8 cellular contexts compared by ENCODE assay signal in the genomic region with DNA sequence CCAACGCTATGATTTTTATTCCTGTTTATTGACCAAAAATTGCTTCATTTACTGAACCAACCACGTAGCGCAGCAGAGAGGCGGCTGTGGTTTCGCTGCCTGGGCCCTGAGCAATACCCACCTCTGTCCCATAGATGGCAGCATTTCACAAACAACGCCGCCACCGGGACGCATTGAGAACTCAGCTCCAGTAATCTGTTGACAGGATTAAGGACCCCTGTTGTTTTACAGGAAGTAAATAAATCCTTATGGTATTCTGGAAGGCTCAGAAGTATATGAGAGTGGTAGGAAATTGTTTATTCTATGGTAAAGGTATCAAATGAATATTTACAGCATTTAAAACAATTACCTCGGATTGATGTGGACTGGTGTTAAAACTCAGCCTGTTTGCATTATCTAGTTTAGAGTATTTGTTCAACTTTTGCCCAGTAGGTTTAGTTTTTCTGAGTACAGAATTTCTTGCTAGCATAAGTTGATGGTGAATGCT.
DNase-seq lines count a peak whose midpoint lies in the region; ATAC-seq, FAIRE-seq and TF ChIP-seq lines count a peak whose summit lies in the region.

No MANE protein-coding gene starts in this region.

- no peak overlapping the region for H2BK12ac ChIP-seq in H1 (ENCODE audit: low read depth, low read length)

- no peak for TF ChIP-seq POLR2A in H1 (IDR thresholded peaks at IDR 0.05; ENCODE audit: control extremely low read depth in 1 of 2, low read depth in 2 of 2, low read length in 2 of 2)

- no peak for TF ChIP-seq EP300 in H1 (IDR thresholded peaks at IDR 0.05; ENCODE audit: borderline replicate concordance in 1 of 2, low read depth in 2 of 2, low read length in 2 of 2)

- WGBS in H1 (ENCODE audit: extremely low coverage in 1 of 2, insufficient coverage in 1 of 2, insufficient read length in 1 of 2, insufficient replicate concordance in 2 of 2, low coverage in 1 of 2, low lambda C conversion rate in 2 of 2, missing lambda C conversion rate in 1 of 2), 2 experiments: 13% methylated on average over 10 of the region's 10 CpGs; no CpG with 5 or more reads in 1 of the 2 experiments

- H4K8ac ChIP-seq in H1 (ENCODE audit: extremely low read depth, insufficient read depth, low read length): no peak overlapping the region

- H4K20me1 ChIP-seq in H1 (replicated peaks in 1 of 2; ENCODE audit: control insufficient read depth in 1 of 2, insufficient read depth in 2 of 2, low read length in 2 of 2): no peaks in the 10 kb centered on the region

- no peak overlapping the region for H2BK15ac ChIP-seq in H1 (ENCODE audit: low read length)

- no peak overlapping the region for H3K4ac ChIP-seq in H1 (replicated peaks; ENCODE audit: insufficient read length, low read depth, low read length)

- no peak overlapping the region for H4K91ac ChIP-seq in H1 (replicated peaks; ENCODE audit: insufficient read length, low read length)

- TF ChIP-seq RAD21 in H1 (IDR thresholded peaks at IDR 0.05 in 1 of 2, conservative IDR thresholded peaks at IDR 0.05 in 1 of 2; ENCODE audit: low read depth in 2 of 2, low read length in 2 of 2): peak; percentile 93 to 96

- POLR2A ChIA-PET in H1 (lab: Charles Lee; ENCODE audit: partially characterized antibody): no interaction called here

- no peak overlapping the region for H3K27ac ChIP-seq in H1 (ENCODE audit: low read depth, low read length)

- H3K18ac ChIP-seq in H1 (ENCODE audit: extremely low read depth, low read length): no peak overlapping the region

- peak; percentile 97 for ATAC-seq in GM19452 (IDR thresholded peaks at IDR 0.05; ENCODE audit: unreplicated experiment)
- ATAC-seq in HG03460 (IDR thresholded peaks at IDR 0.05; ENCODE audit: unreplicated experiment): peak; percentile 94

- no peak overlapping the region for H4K5ac ChIP-seq in H1 (ENCODE audit: insufficient read length, low read depth, low read length)

- H3K9ac ChIP-seq in H1 (replicated peaks in 1 of 4; ENCODE audit: extremely low read depth in 1 of 4, low read depth in 3 of 4, low read length in 3 of 4): peak overlapping the region in 1 of 4 experiments; percentile 57; a peak in 1 of 7 replicates

- H3K36me3 ChIP-seq in H1 (ENCODE audit: control insufficient read depth in 2 of 4, insufficient read depth in 4 of 4, low read length in 3 of 4): no peaks in the 10 kb centered on the region

- H3K4me2 ChIP-seq in H1 (ENCODE audit: insufficient read depth in 1 of 2, low read depth in 2 of 2, low read length in 2 of 2): no peak overlapping the region

- H3K14ac ChIP-seq in H1 (ENCODE audit: insufficient read length): no peak overlapping the region

- no peak overlapping the region for H2BK20ac ChIP-seq in H1 (ENCODE audit: low read length)

- 0 out of 7 replicates have a peak, but pooled peaks cover 0 to 2% (median 0%) of the 10 kb centered on the region in 4 experiments for H3K4me1 ChIP-seq in H1 (replicated peaks in 1 of 4; ENCODE audit: control insufficient read depth in 3 of 4, insufficient read depth in 4 of 4, low read length in 3 of 4)

- DNase-seq in COLO668 (lab: John Stamatoyannopoulos, UW; ENCODE audit: unreplicated experiment): peak; percentile 39
- peak; percentile 94 for DNase-seq in NCI-H69 (lab: John Stamatoyannopoulos, UW)
- peak; percentile 13 to 17 for DNase-seq in activated CD4-positive, alpha-beta T cell treated with anti-CD3 and anti-CD28 coated beads, Interleukin-2, amount 50 U/mL, for 4 hours
- peak; percentile 50 to 86 for DNase-seq in H1 (ENCODE audit: low read depth in 1 of 2, low spot score in 2 of 2)
- DNase-seq in mesenteric fat pad (ENCODE audit: low spot score): peak; percentile 90
- DNase-seq in stimulated activated CD8-positive, alpha-beta memory T cell treated with anti-CD3 and anti-CD28 coated beads, Interleukin-4, amount 100 ng/mL, for 4 hours (ENCODE audit: low read depth in 2 of 2, low spot score in 1 of 2): peak; percentile 1 to 14

- H3K27me3 ChIP-seq in H1 (replicated peaks in 1 of 4; ENCODE audit: control insufficient read depth in 3 of 4, extremely low read depth in 1 of 4, insufficient read depth in 3 of 4, low read length in 3 of 4): peaks cover 0 to 1% (median 0%) of the 10 kb centered on the region in 4 experiments; a peak in 2 of 7 replicates

- peak overlapping the region; percentile 91; the same call in 1 of the 2 replicates for H2AFZ ChIP-seq in H1 (ENCODE audit: low read length)

- H3K79me2 ChIP-seq in H1 (ENCODE audit: control insufficient read depth in 1 of 2, insufficient read depth in 2 of 2, low read length in 2 of 2): no peaks in the 10 kb centered on the region

- no peak overlapping the region for H2BK5ac ChIP-seq in H1 (ENCODE audit: low read depth, low read length)

- TF ChIP-seq CTCF in H1 (IDR thresholded peaks at IDR 0.05; ENCODE audit: control extremely low read depth in 1 of 3, insufficient read depth in 1 of 3, low read depth in 1 of 3, low read length in 3 of 3): peak; percentile 83 to 96 (median 93)

- peak; percentile 85 for FAIRE-seq in H1 (lab: Jason Lieb, UNC)

- no peaks in the 10 kb centered on the region for H3K79me1 ChIP-seq in H1 (ENCODE audit: low read depth, low read length)

- H3K4me3 ChIP-seq in H1 (ENCODE audit: extremely low read depth in 1 of 4, insufficient read depth in 2 of 4, low read depth in 3 of 4, low read length in 4 of 4): no peak overlapping the region

- no peak overlapping the region for H3K23ac ChIP-seq in H1 (ENCODE audit: insufficient read length)

- H2AK5ac ChIP-seq in H1 (ENCODE audit: low read depth, low read length): no peak overlapping the region

- H3K23me2 ChIP-seq in H1 (ENCODE audit: low read depth, low read length): no peaks in the 10 kb centered on the region

- CTCF ChIA-PET in H1 (lab: Charles Lee; ENCODE audit: partially characterized antibody): interaction anchor here (0.6 to 2.4 kb wide), 20 partner anchors 9 to 1070 kb away, joined by 3 to 11 read pairs (median 3); no protein-coding TSS in a partner anchor

- no peak overlapping the region for H3K56ac ChIP-seq in H1 (replicated peaks; ENCODE audit: insufficient read length, low read depth, low read length)

- no peak overlapping the region for H2BK120ac ChIP-seq in H1 (replicated peaks; ENCODE audit: low read depth, low read length)

- no peaks in the 10 kb centered on the region for H3K9me3 ChIP-seq in H1 (ENCODE audit: insufficient read depth in 2 of 2, low read depth in 1 of 2, low read length in 1 of 2)

Comparison
In these comparisons a context has a peak if more than half of its experiments do, and no peak if none do; other contexts are left out.
1. DNase-seq: peak in every context shown above with its lines; median percentile 94 in NCI-H69; 90 in mesenteric fat pad; 68 in H1; 39 in COLO668; 15 in activated CD4-positive, alpha-beta T cell treated with anti-CD3 and anti-CD28 coated beads, Interleukin-2, amount 50 U/mL, for 4 hours; 8 in stimulated activated CD8-positive, alpha-beta memory T cell treated with anti-CD3 and anti-CD28 coated beads, Interleukin-4, amount 100 ng/mL, for 4 hours.